ENCODE assay signal across 9 cellular contexts in the genomic region with DNA sequence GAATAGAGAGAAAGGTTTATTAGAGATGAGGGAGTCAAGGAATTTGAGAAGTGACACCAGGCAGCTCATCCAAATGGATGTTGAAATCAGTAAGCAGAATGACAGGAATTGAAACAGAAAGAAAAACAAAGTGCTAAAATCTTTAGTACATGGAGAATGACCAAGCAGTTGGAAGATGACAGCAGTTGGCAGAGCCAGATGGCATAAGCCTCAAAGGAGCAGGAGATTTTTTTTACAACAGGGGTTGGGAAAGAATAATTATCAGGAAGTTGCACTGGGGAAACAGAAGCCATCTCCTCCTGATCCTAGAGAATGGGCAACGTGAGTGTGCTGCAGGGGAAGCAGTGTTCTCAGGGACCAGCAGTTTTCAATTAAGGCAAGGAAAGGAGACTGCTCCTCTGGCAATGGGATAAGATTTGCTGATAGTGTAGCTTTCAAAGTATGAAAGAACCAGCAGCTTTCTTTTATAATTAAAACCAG. TPM values are rescaled to one million over a fixed set of nuclear protein-coding genes. Genes with fewer than 3 reads are reported as not detected.
DNase-seq lines count a peak whose midpoint lies in the region; ATAC-seq, FAIRE-seq and TF ChIP-seq lines count a peak whose summit lies in the region.
"Had no signal": no experiment of that assay in that cellular context is flagged by ENCODE, and none has a peak within 500 bp of the region (broad histone marks: within the 10 kb centered on the region; RNA-seq: fewer than 3 reads in every experiment).

No MANE protein-coding gene starts in this region.

- no peak for TF ChIP-seq RAD21 in GM12878 (IDR thresholded peaks at IDR 0.05; ENCODE audit: insufficient read depth, low read depth, low read length)

- DNase-seq in GM12878 (ENCODE audit: low read depth, low spot score) = peak; percentile 11
- peak; percentile 39 for DNase-seq in retina
- no peak for DNase-seq in GM20000 (ENCODE audit: low spot score)
- DNase-seq in activated CD8-positive, alpha-beta T cell treated with anti-CD3 and anti-CD28 coated beads for 36 hours = no peak
- no peak for DNase-seq in stimulated activated CD8-positive, alpha-beta memory T cell treated with anti-CD3 and anti-CD28 coated beads, Interleukin-4, amount 100 ng/mL, for 48 hours

- TF ChIP-seq CTCF in GM12878 (IDR thresholded peaks at IDR 0.05 in 2 of 3, conservative IDR thresholded peaks at IDR 0.05 in 1 of 3; ENCODE audit: control insufficient read depth in 2 of 3, extremely low read depth in 1 of 3, insufficient read depth in 1 of 3, low read depth in 3 of 3, low read length in 3 of 3) (no peak), GM20000 (IDR thresholded peaks at IDR 0.05; ENCODE audit: extremely low read depth, missing control alignments) (no peak)
- no peak for TF ChIP-seq CTCF in activated CD8-positive, alpha-beta T cell treated with anti-CD3 and anti-CD28 coated beads for 36 hours (IDR thresholded peaks at IDR 0.05)

- H3K79me2 ChIP-seq in GM12878 (ENCODE audit: control insufficient read depth, insufficient read depth, low read length) = 0 out of 2 replicates have a peak, but pooled peaks cover 2% of the 10 kb centered on the region

- no peaks in the 10 kb centered on the region for H3K36me3 Mint-ChIP-seq in activated CD8-positive, alpha-beta T cell treated with anti-CD3 and anti-CD28 coated beads for 36 hours (ENCODE audit: low read depth)

- H3K4me1 Mint-ChIP-seq in activated CD8-positive, alpha-beta T cell treated with anti-CD3 and anti-CD28 coated beads for 36 hours (ENCODE audit: low read depth) = no peaks in the 10 kb centered on the region

- no peaks in the 10 kb centered on the region for H4K20me1 ChIP-seq in GM12878 (ENCODE audit: control insufficient read depth, insufficient read depth)

- H3K4me3 Mint-ChIP-seq in activated CD8-positive, alpha-beta T cell treated with anti-CD3 and anti-CD28 coated beads for 36 hours = no peak overlapping the region

- peak; percentile 83 for ATAC-seq in GM18861 (IDR thresholded peaks at IDR 0.05; ENCODE audit: unreplicated experiment)
- peak; percentile 56 for ATAC-seq in HG03045 (IDR thresholded peaks at IDR 0.05; ENCODE audit: unreplicated experiment)
- ATAC-seq in GM12878 = peak; percentile 72
- ATAC-seq in HG02840 (IDR thresholded peaks at IDR 0.05; ENCODE audit: low FRiP score, unreplicated experiment) = no peak
- ATAC-seq in activated CD8-positive, alpha-beta T cell treated with anti-CD3 and anti-CD28 coated beads for 36 hours = no peak

- peaks cover 15% of the 10 kb centered on the region for H3K27me3 Mint-ChIP-seq in activated CD8-positive, alpha-beta T cell treated with anti-CD3 and anti-CD28 coated beads for 36 hours

- H3K9ac ChIP-seq in GM12878 (ENCODE audit: control insufficient read depth, insufficient read depth, low read length) = no peak overlapping the region

- H3K4me1 ChIP-seq in GM12878 (ENCODE audit: control insufficient read depth, insufficient read depth, low read length) = peaks cover 10% of the 10 kb centered on the region; the same call in 1 of the 2 replicates

- peak overlapping the region; percentile 54 for H3K4me2 ChIP-seq in GM12878 (ENCODE audit: control insufficient read depth, insufficient read depth)

- no peaks in the 10 kb centered on the region for H3K9me3 Mint-ChIP-seq in activated CD8-positive, alpha-beta T cell treated with anti-CD3 and anti-CD28 coated beads for 36 hours

- RAD21 ChIA-PET in GM12878 (lab: Charles Lee; ENCODE audit: unreplicated experiment) = interaction anchor here (0.5 kb wide), 1 partner anchor 24 kb away, joined by 4 read pairs; no protein-coding TSS in a partner anchor

- peak overlapping the region; percentile 61 for H2AFZ ChIP-seq in GM12878 (ENCODE audit: control insufficient read depth, low read depth, low read length)

- intact Hi-C loops in GM12878 (cut with micrococcal nuclease; ENCODE audit: unreplicated experiment) = no loop called here
- intact Hi-C loops in activated CD8-positive, alpha-beta T cell treated with anti-CD3 and anti-CD28 coated beads for 36 hours (cut with micrococcal nuclease) = no loop called here

- WGBS in GM12878 (ENCODE audit: insufficient coverage, insufficient replicate concordance, low lambda C conversion rate, missing lambda C conversion rate) = 0% methylated on average over 1 of the region's 1 CpG

- in situ Hi-C loops in GM12878 (cut with MboI) = no loop called here

- no peaks in the 10 kb centered on the region for H3K36me3 ChIP-seq in GM12878 (ENCODE audit: control insufficient read depth in 2 of 2, insufficient read depth in 2 of 2, low read length in 1 of 2)

- H3K4me3 ChIP-seq in GM12878 = no peak overlapping the region

- SMC1A ChIA-PET in GM12878 (lab: Charles Lee; ENCODE audit: uncharacterized antibody, unreplicated experiment) = interaction anchor here (1.3 kb wide), 1 partner anchor 1741 kb away, joined by 3 read pairs; no protein-coding TSS in a partner anchor

- TF ChIP-seq EP300 in GM12878 (IDR thresholded peaks at IDR 0.05; ENCODE audit: borderline replicate concordance in 1 of 2, control insufficient read depth in 1 of 2, low read depth in 2 of 2, low read length in 2 of 2) = no peak

- POLR2A ChIA-PET in GM12878 (lab: Charles Lee) = interaction anchor here (0.6 to 0.7 kb wide), 2 partner anchors 141 to 559 kb away, joined by 3 to 8 read pairs; no protein-coding TSS in a partner anchor
- POLR2A ChIA-PET in activated CD8-positive, alpha-beta T cell treated with anti-CD3 and anti-CD28 coated beads for 36 hours (lab: Charles Lee) = interaction anchor here (1.5 kb wide), 1 partner anchor 14 kb away, joined by 4 read pairs; no protein-coding TSS in a partner anchor

- CTCF ChIA-PET in GM12878 (lab: Yijun Ruan, JAX) = interaction anchor here (1.8 kb wide), 1 partner anchor 40 kb away, joined by 7 read pairs; no protein-coding TSS in a partner anchor
- CTCF ChIA-PET in activated CD8-positive, alpha-beta T cell treated with anti-CD3 and anti-CD28 coated beads for 36 hours (lab: Charles Lee) = interaction anchor here (0.7 to 1.0 kb wide), 2 partner anchors 40 to 52 kb away, joined by 3 to 4 read pairs; partner anchors contain the start of gene CUL5

- H3K27ac Mint-ChIP-seq in activated CD8-positive, alpha-beta T cell treated with anti-CD3 and anti-CD28 coated beads for 36 hours = no peak overlapping the region

- no peak for FAIRE-seq in GM12878 (lab: Jason Lieb, UNC)
- FAIRE-seq: TTC549 had no signal

- no TSS peak for BruUV-seq in GM12878 (replicated peaks; lab: Mats Ljungman, UMichigan)

- H3K9me3 ChIP-seq in GM12878 (replicated peaks; ENCODE audit: control insufficient read depth, insufficient read depth, low read length) = no peaks in the 10 kb centered on the region

- peak overlapping the region; percentile 43 for H3K27ac ChIP-seq in GM12878 (ENCODE audit: control insufficient read depth, insufficient read depth)

- no peaks in the 10 kb centered on the region for H3K27me3 ChIP-seq in GM12878 (replicated peaks in 1 of 2; ENCODE audit: control insufficient read depth in 2 of 2, insufficient read depth in 2 of 2, low read length in 1 of 2)

- TF ChIP-seq POLR2A in GM12878 (IDR thresholded peaks at IDR 0.05; ENCODE audit: low read depth, low read length) = no peak

RNA-seq across cellular contexts. Expression of gene RAB39A, which starts 28.9 kb away (rescaled TPM):
- 9.3 and 10.0 TPM in 2 replicates for total RNA-seq in GM12878 (2013; cell fraction: nucleolus; rRNA removed)
- total RNA-seq in GM12878 (2014; rRNA removed) (5.8 and 8.3 TPM in 2 replicates), GM12878 (2014; rRNA removed; fragmentation: Illumina TruSeq; extraction: Trizol) (9.2 and 9.5 TPM in 2 replicates), GM12878 (2021) (5.5 and 6.8 TPM in 2 replicates)
- polyA plus RNA-seq in GM12878 (2011; ENCODE audit: low read depth) = 0.68 TPM
- polyA plus RNA-seq in GM12878 (2011; rRNA removed) (6.8 and 8.0 TPM in 2 replicates), GM12878 (2014; fragmentation: Illumina TruSeq; extraction: Trizol) (6.8 and 7.5 TPM in 2 replicates), GM12878 (2014; fragmentation: Nextera tagmentation; extraction: Ambion mirVana) (under 1 TPM; 0.10 to 0.18 TPM), GM12878 (2014; rRNA removed) (3.6 and 4.3 TPM in 2 replicates), GM12878 (2016; fragmentation: Nextera tagmentation; extraction: Ambion mirVana) (1 to 10 TPM; 2.0 to 2.1 TPM)
- polyA plus RNA-seq in GM12878 (2011; cell fraction: cytosol; rRNA removed) = 3.3 TPM in 2 replicates
- polyA plus RNA-seq in GM12878 (2011; cell fraction: nucleus; rRNA removed) = 1.5 and 1.6 TPM in 2 replicates
- 1.6 and 1.7 TPM in 2 replicates for polyA plus RNA-seq in GM12878 (2012)
- polyA minus RNA-seq in GM12878 (2011; rRNA and poly(A)+ RNA removed) = 5.6 and 7.2 TPM in 2 replicates
- polyA minus RNA-seq in GM12878 (2011; cell fraction: cytosol; rRNA and poly(A)+ RNA removed) = 2.3 and 3.4 TPM in 2 replicates
- polyA minus RNA-seq in GM12878 (2011; cell fraction: nucleus; rRNA and poly(A)+ RNA removed) = 0.85 and 2.0 TPM in 2 replicates
- not detected for total RNA-seq in activated CD8-positive, alpha-beta T cell treated with anti-CD3 and anti-CD28 coated beads for 36 hours

RNA-seq across cellular contexts. Expression of gene CUL5, which starts 51.5 kb away (rescaled TPM):
- 74.2 and 81.6 TPM in 2 replicates for total RNA-seq in GM12878 (2013; cell fraction: nucleolus; rRNA removed)
- total RNA-seq in GM12878 (2014; rRNA removed) = 16.8 and 18.2 TPM in 2 replicates
- total RNA-seq in GM12878 (2014; rRNA removed; fragmentation: Illumina TruSeq; extraction: Trizol) = 25.1 and 25.2 TPM in 2 replicates
- total RNA-seq in GM12878 (2021) = 31.0 and 33.4 TPM in 2 replicates
- 2.9 TPM for polyA plus RNA-seq in GM12878 (2011; ENCODE audit: low read depth)
- 17.9 and 37.3 TPM in 2 replicates for polyA plus RNA-seq in GM12878 (2011; rRNA removed)
- polyA plus RNA-seq in GM12878 (2011; cell fraction: cytosol; rRNA removed) = 12.9 and 15.8 TPM in 2 replicates
- 13.2 and 15.7 TPM in 2 replicates for polyA plus RNA-seq in GM12878 (2011; cell fraction: nucleus; rRNA removed)
- 8.3 and 8.8 TPM in 2 replicates for polyA plus RNA-seq in GM12878 (2012)
- polyA plus RNA-seq in GM12878 (2014; fragmentation: Illumina TruSeq; extraction: Trizol) = 18.6 and 28.9 TPM in 2 replicates
- 10 to 100 TPM in 1 of 2 experiments, 1 to 10 TPM in 1; 9.1 to 11.8 TPM for polyA plus RNA-seq in GM12878 (2014; fragmentation: Nextera tagmentation; extraction: Ambion mirVana)
- 10.4 and 12.4 TPM in 2 replicates for polyA plus RNA-seq in GM12878 (2014; rRNA removed)
- polyA plus RNA-seq in GM12878 (2016; fragmentation: Nextera tagmentation; extraction: Ambion mirVana) = 10 to 100 TPM; 28.5 to 37.6 TPM
- polyA minus RNA-seq in GM12878 (2011; rRNA and poly(A)+ RNA removed) = 19.5 and 31.4 TPM in 2 replicates
- 16.3 and 20.3 TPM in 2 replicates for polyA minus RNA-seq in GM12878 (2011; cell fraction: cytosol; rRNA and poly(A)+ RNA removed)
- polyA minus RNA-seq in GM12878 (2011; cell fraction: nucleus; rRNA and poly(A)+ RNA removed) = 36.4 and 68.5 TPM in 2 replicates
- total RNA-seq in activated CD8-positive, alpha-beta T cell treated with anti-CD3 and anti-CD28 coated beads for 36 hours = 10 to 100 TPM; 32.2 to 34.6 TPM

Comparison
In these comparisons a context has a peak if more than half of its experiments do, and no peak if none do; other contexts are left out.
1. ATAC-seq: peak in GM18861 (single experiment), HG03045 (single experiment) and GM12878 (single experiment); none in HG02840 (single experiment) and activated CD8-positive, alpha-beta T cell treated with anti-CD3 and anti-CD28 coated beads for 36 hours (single experiment).
2. DNase-seq: peak in GM12878 (single experiment) and retina (single experiment); none in GM20000 (single experiment), activated CD8-positive, alpha-beta T cell treated with anti-CD3 and anti-CD28 coated beads for 36 hours (single experiment) and stimulated activated CD8-positive, alpha-beta memory T cell treated with anti-CD3 and anti-CD28 coated beads, Interleukin-4, amount 100 ng/mL, for 48 hours (single experiment).
3. RNA of gene RAB39A, which starts 28.9 kb away (total RNA-seq): 5.5 to 10.0 TPM in GM12878; not detected in activated CD8-positive, alpha-beta T cell treated with anti-CD3 and anti-CD28 coated beads for 36 hours; every median in the first group is over 4 times any median in the second.